Comparison of ENCODE assay signal across 8 cellular contexts in the genomic region with DNA sequence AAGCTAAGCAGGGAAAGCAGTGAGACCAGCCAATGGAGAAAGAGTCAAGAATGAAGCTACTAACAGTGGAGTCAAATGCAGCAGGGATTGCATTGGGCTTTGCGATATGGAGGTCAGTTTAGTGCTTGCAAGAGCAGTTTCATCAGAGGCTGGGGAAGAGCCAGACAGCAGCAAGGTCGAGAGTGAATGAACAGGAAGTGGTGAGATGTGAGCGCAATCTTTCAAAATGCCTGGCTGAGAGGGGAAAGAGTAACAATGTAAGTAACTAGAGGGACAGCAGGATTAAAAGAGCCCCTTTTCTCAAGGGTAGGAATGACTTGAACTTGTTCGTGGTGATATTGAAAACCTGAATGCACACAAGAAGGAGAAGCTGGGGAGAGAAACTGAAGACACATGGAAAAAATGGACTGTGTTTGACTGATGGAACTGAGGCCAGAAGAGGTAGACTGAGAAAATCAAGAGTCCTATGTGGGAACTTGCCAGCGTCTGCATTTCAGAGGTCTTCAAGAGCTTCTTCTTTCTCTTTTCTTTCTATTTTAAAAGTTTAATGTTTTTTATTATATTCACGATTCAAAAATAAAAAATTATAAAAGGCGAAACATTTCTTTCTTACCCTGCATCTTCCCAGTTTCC. TPM values are rescaled to one million over a fixed set of nuclear protein-coding genes. Genes with fewer than 3 reads are reported as not detected.
A peak's percentile ranks its signal among the peaks of the same experiment; 100 is the strongest.
DNase-seq lines count a peak whose midpoint lies in the region; ATAC-seq lines count a peak whose summit lies in the region.

No MANE protein-coding gene starts in this region.

- H3K23ac ChIP-seq in neuronal stem cell (ENCODE audit: low read depth, low read length, poor library complexity): no peak overlapping the region

- no peak overlapping the region for H3K9ac ChIP-seq in neuronal stem cell (ENCODE audit: low read depth, low read length, poor library complexity)

- no peak overlapping the region for H2BK5ac ChIP-seq in neuronal stem cell (ENCODE audit: low read length)

- H2BK12ac ChIP-seq in neuronal stem cell (ENCODE audit: low read length): no peak overlapping the region

- no peak overlapping the region for H2BK120ac ChIP-seq in neuronal stem cell (ENCODE audit: low read depth, low read length)

- peak overlapping the region; percentile 0 for H3K4me3 Mint-ChIP-seq in activated naive CD4-positive, alpha-beta T cell treated with anti-CD3 and anti-CD28 coated beads, Interleukin-2, amount 10 ng/mL, durations not matched to agents 7 days and 5 days

- H3K9me3 ChIP-seq in neuronal stem cell (replicated peaks in 1 of 2; ENCODE audit: control insufficient read depth in 2 of 2, insufficient read depth in 1 of 2, low read depth in 1 of 2, low read length in 2 of 2): no peaks in the 10 kb centered on the region

- H3K4ac ChIP-seq in neuronal stem cell (ENCODE audit: low read length): no peak overlapping the region

- peak; percentile 8 for DNase-seq in LHCN-M2 (ENCODE audit: low read depth)
- peak; percentile 60 for DNase-seq in activated naive CD4-positive, alpha-beta T cell treated with anti-CD3 and anti-CD28 coated beads, Interleukin-2, amount 10 ng/mL, durations not matched to agents 7 days and 5 days
- no peak for DNase-seq in neuronal stem cell (ENCODE audit: low spot score)
- no peak for DNase-seq in NCI-H187 (lab: John Stamatoyannopoulos, UW)
- DNase-seq in NCI-H146 treated with DMSO at 0.1 percent for 48 hours (lab: John Stamatoyannopoulos, UW; ENCODE audit: unreplicated experiment): no peak
- no peak for DNase-seq in cerebellar cortex (ENCODE audit: low spot score)

- H3K36me3 Mint-ChIP-seq in activated naive CD4-positive, alpha-beta T cell treated with anti-CD3 and anti-CD28 coated beads, Interleukin-2, amount 10 ng/mL, durations not matched to agents 7 days and 5 days: peaks cover 5% of the 10 kb centered on the region

- H3K27me3 Mint-ChIP-seq in activated naive CD4-positive, alpha-beta T cell treated with anti-CD3 and anti-CD28 coated beads, Interleukin-2, amount 10 ng/mL, durations not matched to agents 7 days and 5 days: no peaks in the 10 kb centered on the region

- H3K18ac ChIP-seq in neuronal stem cell (ENCODE audit: low read length): no peak overlapping the region

- H3K27ac Mint-ChIP-seq in activated naive CD4-positive, alpha-beta T cell treated with anti-CD3 and anti-CD28 coated beads, Interleukin-2, amount 10 ng/mL, durations not matched to agents 7 days and 5 days: peak overlapping the region; percentile 52

- WGBS in neuronal stem cell (ENCODE audit: extremely low coverage in 2 of 2, insufficient read length in 2 of 2, insufficient replicate concordance in 1 of 2), 2 donors: no CpG with 5 or more reads among the region's 7 CpGs

- H3K36me3 ChIP-seq in neuronal stem cell (replicated peaks in 1 of 2; ENCODE audit: control insufficient read depth in 2 of 2, insufficient read depth in 2 of 2, low read length in 2 of 2): no peaks in the 10 kb centered on the region

- no peak overlapping the region for H3K14ac ChIP-seq in neuronal stem cell (ENCODE audit: low read length)

- no peak overlapping the region for H2BK15ac ChIP-seq in neuronal stem cell (ENCODE audit: low read length)

- H3K4me2 ChIP-seq in neuronal stem cell (ENCODE audit: insufficient read depth, low read length, poor library complexity, severe bottlenecking): no peak overlapping the region

- no peak overlapping the region for H2AK5ac ChIP-seq in neuronal stem cell (ENCODE audit: low read depth, low read length)

- H3K27me3 ChIP-seq in neuronal stem cell (ENCODE audit: control insufficient read depth in 3 of 3, insufficient read depth in 3 of 3, low read depth in 1 of 3, low read length in 3 of 3): no peaks in the 10 kb centered on the region

- peak overlapping the region; percentile 65 for H2AFZ ChIP-seq in neuronal stem cell (ENCODE audit: low read length)

- H3K27ac ChIP-seq in neuronal stem cell (replicated peaks; ENCODE audit: low read length): no peak overlapping the region

- H3K9me3 Mint-ChIP-seq in activated naive CD4-positive, alpha-beta T cell treated with anti-CD3 and anti-CD28 coated beads, Interleukin-2, amount 10 ng/mL, durations not matched to agents 7 days and 5 days: no peaks in the 10 kb centered on the region

- H3K4me3 ChIP-seq in neuronal stem cell (ENCODE audit: low read length in 2 of 2): no peak overlapping the region

- peaks cover 44% of the 10 kb centered on the region for H3K4me1 Mint-ChIP-seq in activated naive CD4-positive, alpha-beta T cell treated with anti-CD3 and anti-CD28 coated beads, Interleukin-2, amount 10 ng/mL, durations not matched to agents 7 days and 5 days

- H3K4me1 ChIP-seq in neuronal stem cell (ENCODE audit: control insufficient read depth in 2 of 2, insufficient read depth in 1 of 2, low read depth in 1 of 2, low read length in 2 of 2): no peaks in the 10 kb centered on the region

- no peak overlapping the region for H4K91ac ChIP-seq in neuronal stem cell (ENCODE audit: low read depth, low read length, poor library complexity)

- no peaks in the 10 kb centered on the region for H3K79me1 ChIP-seq in neuronal stem cell (ENCODE audit: low read depth, low read length)

- no peak overlapping the region for H4K8ac ChIP-seq in neuronal stem cell (ENCODE audit: low read depth, low read length)

- CTCF ChIA-PET in activated naive CD4-positive, alpha-beta T cell treated with anti-CD3 and anti-CD28 coated beads, Interleukin-2, amount 10 ng/mL, durations not matched to agents 7 days and 5 days (lab: Charles Lee): interaction anchor here (0.7 to 3.3 kb wide), 3 partner anchors 13 to 157 kb away, joined by 4 to 16 read pairs (median 4); no protein-coding TSS in a partner anchor

- ATAC-seq in GM18498 (IDR thresholded peaks at IDR 0.05; ENCODE audit: unreplicated experiment): peak; percentile 93
- ATAC-seq in GM21737 (IDR thresholded peaks at IDR 0.05; ENCODE audit: unreplicated experiment): peak; percentile 92

RNA-seq across cellular contexts. Expression of gene GPR160, which starts 30.6 kb away (rescaled TPM):
- total RNA-seq in LHCN-M2 (2014; rRNA removed): 0.40 and 1.7 TPM in 2 replicates
- polyA plus RNA-seq in LHCN-M2 (2012): 0.38 TPM
- 0.46 TPM for polyA plus RNA-seq in neuronal stem cell (2013, experiment 1 of 2)
- polyA plus RNA-seq in neuronal stem cell (2013, experiment 2 of 2): 0.37 TPM

RNA-seq across cellular contexts. Expression of gene SEC62, which starts 40.5 kb away (rescaled TPM):
- total RNA-seq in LHCN-M2 (2014; rRNA removed): 32.1 and 35.8 TPM in 2 replicates
- 44.8 TPM for polyA plus RNA-seq in LHCN-M2 (2012)
- 236 TPM for polyA plus RNA-seq in neuronal stem cell (2013, experiment 1 of 2)
- 248 TPM for polyA plus RNA-seq in neuronal stem cell (2013, experiment 2 of 2)

Comparison
In these comparisons a context has a peak if more than half of its experiments do, and no peak if none do; other contexts are left out.
1. DNase-seq: peak in LHCN-M2 (single experiment) and activated naive CD4-positive, alpha-beta T cell treated with anti-CD3 and anti-CD28 coated beads, Interleukin-2, amount 10 ng/mL, durations not matched to agents 7 days and 5 days (single experiment); none in neuronal stem cell (single experiment), NCI-H187 (0 of 2), NCI-H146 treated with DMSO at 0.1 percent for 48 hours (single experiment) and cerebellar cortex (single experiment).